1 cellular context compared by ENCODE assay signal in the genomic region with DNA sequence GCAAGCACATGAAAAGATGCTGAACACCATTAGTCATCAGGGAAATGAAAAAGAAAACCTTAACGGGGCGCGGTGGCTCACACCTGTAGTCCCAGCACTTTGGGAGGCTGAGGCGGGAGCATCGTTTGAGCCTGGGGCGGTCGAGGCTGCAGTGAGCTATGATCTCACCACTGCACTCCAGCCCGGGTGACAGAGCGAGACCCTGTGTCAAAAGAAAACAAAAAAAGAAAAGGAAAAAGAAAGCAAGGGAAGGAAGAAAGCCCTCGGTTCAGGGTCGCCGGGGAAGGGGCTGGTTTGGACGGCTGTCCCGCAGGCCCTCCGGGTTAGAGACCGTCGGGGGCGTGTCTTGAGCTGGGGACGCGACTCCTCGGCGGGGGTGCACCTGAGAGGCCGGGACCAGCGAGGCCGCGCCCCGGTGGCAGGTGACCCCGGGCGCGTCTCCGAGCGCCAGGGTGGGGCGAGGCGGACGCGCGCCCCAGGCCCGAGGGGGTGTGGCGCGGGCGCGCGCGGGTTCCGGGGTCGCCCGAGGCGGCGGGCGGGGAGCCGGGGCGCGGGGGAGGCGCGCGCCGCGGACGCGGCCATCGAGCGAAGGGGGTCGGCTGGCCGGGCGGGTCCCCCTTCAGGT.
TF ChIP-seq lines count a peak whose summit lies in the region.

No MANE protein-coding gene starts in this region.

TF ChIP-seq in endothelial cell of umbilical vein, 7 proteins besides CTCF, POLR2A, EP300 and RAD21:
- TF ChIP-seq, protein P1, sequence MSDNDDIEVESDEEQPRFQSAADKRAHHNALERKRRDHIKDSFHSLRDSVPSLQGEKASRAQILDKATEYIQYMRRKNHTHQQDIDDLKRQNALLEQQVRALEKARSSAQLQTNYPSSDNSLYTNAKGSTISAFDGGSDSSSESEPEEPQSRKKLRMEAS (IDR thresholded peaks at IDR 0.05; ENCODE audit: insufficient read depth, insufficient read length) = no peak
- TF ChIP-seq JUN (IDR thresholded peaks at IDR 0.05; ENCODE audit: borderline replicate concordance, insufficient read depth, insufficient read length, low read depth) = no peak
TF ChIP-seq in endothelial cell of umbilical vein: peak in this region for 0.
